1 cellular context compared by ENCODE assay signal in the genomic region with DNA sequence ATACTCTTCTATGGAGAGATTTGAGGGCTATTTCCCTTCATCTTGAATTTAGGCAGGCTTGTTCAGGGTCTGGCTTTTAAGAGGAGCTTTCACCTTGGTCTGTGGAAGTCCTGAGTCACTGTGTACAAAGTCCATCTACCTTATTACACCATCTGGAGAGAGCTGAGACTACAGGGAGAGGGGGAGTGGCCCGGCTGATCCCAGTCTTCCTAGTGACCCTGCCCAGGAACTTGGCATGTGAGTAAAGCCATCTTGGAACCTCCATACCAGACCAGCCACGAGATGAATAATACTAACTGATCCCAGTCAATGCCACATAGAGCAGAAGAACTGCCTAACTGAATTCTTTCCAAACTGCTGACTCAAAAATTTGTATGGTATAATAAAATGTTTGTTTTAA.
TF ChIP-seq lines count a peak whose summit lies in the region.

No MANE protein-coding gene starts in this region.

TF ChIP-seq in SK-N-SH, 30 proteins besides CTCF, POLR2A, EP300 and RAD21 (continued from another document):
- TF ChIP-seq, protein P1, sequence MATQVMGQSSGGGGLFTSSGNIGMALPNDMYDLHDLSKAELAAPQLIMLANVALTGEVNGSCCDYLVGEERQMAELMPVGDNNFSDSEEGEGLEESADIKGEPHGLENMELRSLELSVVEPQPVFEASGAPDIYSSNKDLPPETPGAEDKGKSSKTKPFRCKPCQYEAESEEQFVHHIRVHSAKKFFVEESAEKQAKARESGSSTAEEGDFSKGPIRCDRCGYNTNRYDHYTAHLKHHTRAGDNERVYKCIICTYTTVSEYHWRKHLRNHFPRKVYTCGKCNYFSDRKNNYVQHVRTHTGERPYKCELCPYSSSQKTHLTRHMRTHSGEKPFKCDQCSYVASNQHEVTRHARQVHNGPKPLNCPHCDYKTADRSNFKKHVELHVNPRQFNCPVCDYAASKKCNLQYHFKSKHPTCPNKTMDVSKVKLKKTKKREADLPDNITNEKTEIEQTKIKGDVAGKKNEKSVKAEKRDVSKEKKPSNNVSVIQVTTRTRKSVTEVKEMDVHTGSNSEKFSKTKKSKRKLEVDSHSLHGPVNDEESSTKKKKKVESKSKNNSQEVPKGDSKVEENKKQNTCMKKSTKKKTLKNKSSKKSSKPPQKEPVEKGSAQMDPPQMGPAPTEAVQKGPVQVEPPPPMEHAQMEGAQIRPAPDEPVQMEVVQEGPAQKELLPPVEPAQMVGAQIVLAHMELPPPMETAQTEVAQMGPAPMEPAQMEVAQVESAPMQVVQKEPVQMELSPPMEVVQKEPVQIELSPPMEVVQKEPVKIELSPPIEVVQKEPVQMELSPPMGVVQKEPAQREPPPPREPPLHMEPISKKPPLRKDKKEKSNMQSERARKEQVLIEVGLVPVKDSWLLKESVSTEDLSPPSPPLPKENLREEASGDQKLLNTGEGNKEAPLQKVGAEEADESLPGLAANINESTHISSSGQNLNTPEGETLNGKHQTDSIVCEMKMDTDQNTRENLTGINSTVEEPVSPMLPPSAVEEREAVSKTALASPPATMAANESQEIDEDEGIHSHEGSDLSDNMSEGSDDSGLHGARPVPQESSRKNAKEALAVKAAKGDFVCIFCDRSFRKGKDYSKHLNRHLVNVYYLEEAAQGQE (IDR thresholded peaks at IDR 0.05; ENCODE audit: low read depth, low read length): no peak
- TF ChIP-seq USF2 (IDR thresholded peaks at IDR 0.05; ENCODE audit: borderline replicate concordance, low read depth, low read length): no peak
